In genomic region chr15:48596415-48596814, GRCh38 we compare ENCODE assay signal across 14 cellular contexts. TPM values are rescaled to one million over a fixed set of nuclear protein-coding genes. Genes with fewer than 3 reads are reported as not detected.
A peak's percentile ranks its signal among the peaks of the same experiment; 100 is the strongest.
DNase-seq lines count a peak whose midpoint lies in the region; ATAC-seq and TF ChIP-seq lines count a peak whose summit lies in the region.
"Had no signal": no experiment of that assay in that cellular context is flagged by ENCODE, and none has a peak within 500 bp of the region (broad histone marks: within the 10 kb centered on the region; RNA-seq: fewer than 3 reads in every experiment).

No MANE protein-coding gene starts in this region.

- intact Hi-C loops in activated CD8-positive, alpha-beta T cell treated with anti-CD3 and anti-CD28 coated beads for 36 hours (cut with micrococcal nuclease), result no loop called here

- peak; percentile 6 for DNase-seq in GM06990 (ENCODE audit: extremely low read depth, insufficient read length)
- peak; percentile 53 for DNase-seq in SK-MEL-5 (ENCODE audit: low read depth, low spot score)
- DNase-seq in KG1 (lab: John Stamatoyannopoulos, UW), result no peak
- no peak for DNase-seq in SK-N-DZ (ENCODE audit: low spot score)
- no peak for DNase-seq in cortex of kidney (lab: John Stamatoyannopoulos, UW)
- DNase-seq in activated CD8-positive, alpha-beta T cell treated with anti-CD3 and anti-CD28 coated beads for 36 hours, result no peak
- DNase-seq: activated CD8-positive, alpha-beta memory T cell treated with anti-CD3 and anti-CD28 coated beads, Interleukin-2, amount 50 U/mL, for 4 hours; anterior cingulate cortex; DMS79; Karpas-422; NCI-H226 had no signal

- H3K36me3 Mint-ChIP-seq in activated CD8-positive, alpha-beta T cell treated with anti-CD3 and anti-CD28 coated beads for 36 hours (ENCODE audit: low read depth), result no peaks in the 10 kb centered on the region

- no peak overlapping the region for H3K4me3 Mint-ChIP-seq in activated CD8-positive, alpha-beta T cell treated with anti-CD3 and anti-CD28 coated beads for 36 hours
- H3K4me3 Mint-ChIP-seq: mesothelial cell of epicardium had no signal

- TF ChIP-seq CTCF in GM06990 (IDR thresholded peaks at IDR 0.05; ENCODE audit: insufficient read depth, low read length, poor library complexity, severe bottlenecking), result no peak
- no peak for TF ChIP-seq CTCF in activated CD8-positive, alpha-beta T cell treated with anti-CD3 and anti-CD28 coated beads for 36 hours (IDR thresholded peaks at IDR 0.05)

- no peaks in the 10 kb centered on the region for H3K27me3 ChIP-seq in GM06990 (replicated peaks; ENCODE audit: control insufficient read depth, insufficient read depth, low read length)

- peaks cover 3% of the 10 kb centered on the region for H3K4me1 Mint-ChIP-seq in activated CD8-positive, alpha-beta T cell treated with anti-CD3 and anti-CD28 coated beads for 36 hours (ENCODE audit: low read depth)

- H3K36me3 ChIP-seq in GM06990 (ENCODE audit: control insufficient read depth, insufficient read depth, low read length), result no peaks in the 10 kb centered on the region; the same call in 1 of the 2 replicates

- peak overlapping the region; percentile 59 for H3K4me3 ChIP-seq in GM06990 (replicated peaks; ENCODE audit: low read depth, low read length)

- ATAC-seq in GM19328 (IDR thresholded peaks at IDR 0.05; ENCODE audit: unreplicated experiment), result peak; percentile 33
- peak; percentile 43 for ATAC-seq in HG02852 (IDR thresholded peaks at IDR 0.05; ENCODE audit: unreplicated experiment)
- ATAC-seq in activated CD8-positive, alpha-beta T cell treated with anti-CD3 and anti-CD28 coated beads for 36 hours, result no peak

- POLR2A ChIA-PET in activated CD8-positive, alpha-beta T cell treated with anti-CD3 and anti-CD28 coated beads for 36 hours (lab: Charles Lee), result no interaction called here

- CTCF ChIA-PET in activated CD8-positive, alpha-beta T cell treated with anti-CD3 and anti-CD28 coated beads for 36 hours (lab: Charles Lee), result no interaction called here

- no peak overlapping the region for H3K27ac Mint-ChIP-seq in activated CD8-positive, alpha-beta T cell treated with anti-CD3 and anti-CD28 coated beads for 36 hours
- H3K27ac Mint-ChIP-seq: mesothelial cell of epicardium had no signal

- in situ Hi-C loops in SK-MEL-5 (cut with HindIII; ENCODE audit: low pct_unique_long_range_greater_than_20kb, low sequenced_read_pairs), result no loop called here

- H3K9me3 Mint-ChIP-seq in activated CD8-positive, alpha-beta T cell treated with anti-CD3 and anti-CD28 coated beads for 36 hours, result no peaks in the 10 kb centered on the region

- no peaks in the 10 kb centered on the region for H3K27me3 Mint-ChIP-seq in activated CD8-positive, alpha-beta T cell treated with anti-CD3 and anti-CD28 coated beads for 36 hours

RNA-seq across cellular contexts. Expression of gene FBN1, which starts 49.1 kb away (rescaled TPM):
- 0.82 and 3.2 TPM in 2 replicates for total RNA-seq in SK-MEL-5 (2014; rRNA removed; shearing (Covaris generic))
- 0.44 and 1.1 TPM in 2 replicates for polyA plus RNA-seq in SK-MEL-5 (2015; cell fraction: cytosol; rRNA removed)
- polyA plus RNA-seq in SK-MEL-5 (2015; cell fraction: nucleus; rRNA removed), result 1.4 and 3.7 TPM in 2 replicates
- 8.9 and 11.2 TPM in 2 replicates for polyA plus RNA-seq in SK-N-DZ (2014; cell fraction: cytosol; rRNA removed)
- polyA plus RNA-seq in SK-N-DZ (2014; cell fraction: nucleus; rRNA removed), result 8.1 and 14.6 TPM in 2 replicates
- under 1 TPM; 0.38 to 0.49 TPM for total RNA-seq in activated CD8-positive, alpha-beta T cell treated with anti-CD3 and anti-CD28 coated beads for 36 hours

Comparison
In these comparisons a context has a peak if more than half of its experiments do, and no peak if none do; other contexts are left out.
1. DNase-seq: peak in GM06990 (single experiment) and SK-MEL-5 (single experiment); none in KG1 (single experiment), SK-N-DZ (single experiment), cortex of kidney (single experiment) and activated CD8-positive, alpha-beta T cell treated with anti-CD3 and anti-CD28 coated beads for 36 hours (single experiment).